8 cellular contexts compared by ENCODE assay signal in genomic region chr12:50085615-50085928, GRCh38. TPM values are rescaled to one million over a fixed set of nuclear protein-coding genes. Genes with fewer than 3 reads are reported as not detected.
DNase-seq lines count a peak whose midpoint lies in the region; ATAC-seq, FAIRE-seq and TF ChIP-seq lines count a peak whose summit lies in the region.

No MANE protein-coding gene starts in this region.

- peaks cover 12% of the 10 kb centered on the region for H3K79me1 ChIP-seq in mesendoderm (ENCODE audit: low read length)

- H3K27me3 ChIP-seq in astrocyte (ENCODE audit: insufficient read depth, low read length) (no peaks in the 10 kb centered on the region), mesendoderm (ENCODE audit: insufficient read depth, low read length, poor library complexity) (peaks cover under 1% of the 10 kb centered on the region)

- peak overlapping the region; percentile 94 for H3K4me3 ChIP-seq in astrocyte (ENCODE audit: insufficient read depth, low read depth, low read length)
- peak overlapping the region; percentile 90 for H3K4me3 ChIP-seq in mesendoderm (ENCODE audit: low read length)

- H4K8ac ChIP-seq in mesendoderm (ENCODE audit: low read depth, low read length), result no peak overlapping the region

- H2BK5ac ChIP-seq in mesendoderm (ENCODE audit: low read length), result no peak overlapping the region

- peak overlapping the region; percentile 66 for H3K27ac Mint-ChIP-seq in astrocyte (ENCODE audit: unreplicated experiment)

- H4K5ac ChIP-seq in mesendoderm (ENCODE audit: low read length), result no peak overlapping the region

- H3K79me2 ChIP-seq in astrocyte (ENCODE audit: insufficient read depth, low read length) (peaks cover 27% of the 10 kb centered on the region), mesendoderm (ENCODE audit: control insufficient read depth, insufficient read depth, low read length) (peaks cover 12% of the 10 kb centered on the region)

- H3K27ac ChIP-seq in astrocyte (ENCODE audit: low read depth, low read length), result peak overlapping the region; percentile 12
- H3K27ac ChIP-seq in mesendoderm (ENCODE audit: low read depth, low read length), result peak overlapping the region; percentile 22

- H3K36me3 Mint-ChIP-seq in astrocyte (ENCODE audit: low read depth, unreplicated experiment), result peaks cover 8% of the 10 kb centered on the region

- H3K36me3 ChIP-seq in astrocyte (ENCODE audit: insufficient read depth, low read length), result peaks cover 37% of the 10 kb centered on the region
- peaks cover 16% of the 10 kb centered on the region for H3K36me3 ChIP-seq in mesendoderm (ENCODE audit: control insufficient read depth, insufficient read depth, low read length)

- peak overlapping the region; percentile 98 for H3K18ac ChIP-seq in mesendoderm (ENCODE audit: low read length)

- peaks cover 38% of the 10 kb centered on the region for H3K4me1 ChIP-seq in astrocyte (ENCODE audit: insufficient read depth, low read length)
- H3K4me1 ChIP-seq in mesendoderm (ENCODE audit: control insufficient read depth, low read depth, low read length), result peaks cover 3% of the 10 kb centered on the region

- H2BK120ac ChIP-seq in mesendoderm (ENCODE audit: low read depth, low read length), result no peak overlapping the region

- no CpG with 5 or more reads among the region's 7 CpGs for WGBS in mesendoderm (ENCODE audit: extremely low coverage, insufficient coverage, low lambda C conversion rate)

- H4K20me1 ChIP-seq in astrocyte (ENCODE audit: insufficient read depth, low read length), result peaks cover 32% of the 10 kb centered on the region

- no peak overlapping the region for H3K23ac ChIP-seq in mesendoderm (ENCODE audit: low read length)

- H3K4ac ChIP-seq in mesendoderm (ENCODE audit: low read depth, low read length), result no peak overlapping the region

- peak overlapping the region; percentile 91 for H3K56ac ChIP-seq in mesendoderm (ENCODE audit: low read length)

- peak; percentile 55 for DNase-seq in COR-L47 (lab: John Stamatoyannopoulos, UW)
- no peak for DNase-seq in astrocyte (ENCODE audit: low read depth)
- DNase-seq in mesendoderm, result no peak
- DNase-seq in GM12892 (ENCODE audit: insufficient read length), result no peak
- DNase-seq in RCC 7860 (ENCODE audit: low spot score), result no peak

- ATAC-seq in HG02588 (IDR thresholded peaks at IDR 0.05; ENCODE audit: unreplicated experiment) (peak; percentile 4), HG03520 (IDR thresholded peaks at IDR 0.05; ENCODE audit: unreplicated experiment) (no peak), GM21447 (IDR thresholded peaks at IDR 0.05; ENCODE audit: unreplicated experiment) (no peak)

- H3K9ac ChIP-seq in astrocyte (ENCODE audit: low read length) (peak overlapping the region; percentile 89), mesendoderm (ENCODE audit: low read length) (peak overlapping the region; percentile 82)

- no peak for TF ChIP-seq POLR2A in GM12892 (IDR thresholded peaks at IDR 0.05; ENCODE audit: low read depth, low read length)

- peak overlapping the region; percentile 51 for H2AFZ ChIP-seq in astrocyte (ENCODE audit: low read depth, low read length)

- H3K9me3 Mint-ChIP-seq in astrocyte (ENCODE audit: unreplicated experiment), result no peaks in the 10 kb centered on the region

- H2AK5ac ChIP-seq in mesendoderm (ENCODE audit: low read length), result no peak overlapping the region

- H3K4me3 Mint-ChIP-seq in astrocyte (ENCODE audit: unreplicated experiment), result peak overlapping the region; percentile 91

- H3K9me3 ChIP-seq in astrocyte (ENCODE audit: insufficient read depth, low read depth, low read length), result no peaks in the 10 kb centered on the region

- H3K27me3 Mint-ChIP-seq in astrocyte (ENCODE audit: low read depth, unreplicated experiment), result peaks cover 4% of the 10 kb centered on the region

- no peak for TF ChIP-seq CTCF in astrocyte (IDR thresholded peaks at IDR 0.05; ENCODE audit: insufficient read depth, low read depth, low read length)

- peaks cover 29% of the 10 kb centered on the region for H3K4me1 Mint-ChIP-seq in astrocyte (ENCODE audit: low read depth, unreplicated experiment)

- H3K4me2 ChIP-seq in astrocyte (ENCODE audit: low read length) (peak overlapping the region; percentile 97), mesendoderm (ENCODE audit: low read length) (peak overlapping the region; percentile 71)

- H2BK15ac ChIP-seq in mesendoderm (replicated peaks; ENCODE audit: low read depth), result no peak overlapping the region

- FAIRE-seq in astrocyte (lab: Jason Lieb, UNC) (no peak), GM12892 (lab: Jason Lieb, UNC) (no peak), RCC 7860 (lab: Jason Lieb, UNC) (no peak)

RNA-seq across cellular contexts. Expression of gene SMARCD1, which starts 0.4 kb away (rescaled TPM):
- total RNA-seq in astrocyte, result 59.9 and 64.4 TPM in 2 replicates
- 94.9 TPM for polyA plus RNA-seq in mesendoderm (2013, experiment 1 of 2)
- 97.5 TPM for polyA plus RNA-seq in mesendoderm (2013, experiment 2 of 2)
- polyA plus RNA-seq in GM12892 (2012; ENCODE audit: missing spikeins), result 43.4 TPM

RNA-seq across cellular contexts. Expression of gene GPD1, which starts 18.2 kb away (rescaled TPM):
- 0.29 and 0.59 TPM in 2 replicates for total RNA-seq in astrocyte
- polyA plus RNA-seq in mesendoderm (2013, experiment 1 of 2), result 0.27 TPM
- polyA plus RNA-seq in mesendoderm (2013, experiment 2 of 2), result 0.24 TPM
- 1.1 TPM for polyA plus RNA-seq in GM12892 (2012; ENCODE audit: missing spikeins)

RNA-seq across cellular contexts. Expression of gene COX14, which starts 26.5 kb away (rescaled TPM):
- 49.7 and 59.9 TPM in 2 replicates for total RNA-seq in astrocyte
- polyA plus RNA-seq in mesendoderm (2013, experiment 1 of 2), result 64.1 TPM
- 58.6 TPM for polyA plus RNA-seq in mesendoderm (2013, experiment 2 of 2)
- 83.6 TPM for polyA plus RNA-seq in GM12892 (2012; ENCODE audit: missing spikeins)

RNA-seq across cellular contexts. Expression of gene ASIC1, which starts 28.2 kb away (rescaled TPM):
- total RNA-seq in astrocyte, result 8.1 and 8.2 TPM in 2 replicates
- polyA plus RNA-seq in mesendoderm (2013, experiment 1 of 2), result 0.59 TPM
- 0.73 TPM for polyA plus RNA-seq in mesendoderm (2013, experiment 2 of 2)
- 0.51 TPM for polyA plus RNA-seq in GM12892 (2012; ENCODE audit: missing spikeins)
